In the genomic region with DNA sequence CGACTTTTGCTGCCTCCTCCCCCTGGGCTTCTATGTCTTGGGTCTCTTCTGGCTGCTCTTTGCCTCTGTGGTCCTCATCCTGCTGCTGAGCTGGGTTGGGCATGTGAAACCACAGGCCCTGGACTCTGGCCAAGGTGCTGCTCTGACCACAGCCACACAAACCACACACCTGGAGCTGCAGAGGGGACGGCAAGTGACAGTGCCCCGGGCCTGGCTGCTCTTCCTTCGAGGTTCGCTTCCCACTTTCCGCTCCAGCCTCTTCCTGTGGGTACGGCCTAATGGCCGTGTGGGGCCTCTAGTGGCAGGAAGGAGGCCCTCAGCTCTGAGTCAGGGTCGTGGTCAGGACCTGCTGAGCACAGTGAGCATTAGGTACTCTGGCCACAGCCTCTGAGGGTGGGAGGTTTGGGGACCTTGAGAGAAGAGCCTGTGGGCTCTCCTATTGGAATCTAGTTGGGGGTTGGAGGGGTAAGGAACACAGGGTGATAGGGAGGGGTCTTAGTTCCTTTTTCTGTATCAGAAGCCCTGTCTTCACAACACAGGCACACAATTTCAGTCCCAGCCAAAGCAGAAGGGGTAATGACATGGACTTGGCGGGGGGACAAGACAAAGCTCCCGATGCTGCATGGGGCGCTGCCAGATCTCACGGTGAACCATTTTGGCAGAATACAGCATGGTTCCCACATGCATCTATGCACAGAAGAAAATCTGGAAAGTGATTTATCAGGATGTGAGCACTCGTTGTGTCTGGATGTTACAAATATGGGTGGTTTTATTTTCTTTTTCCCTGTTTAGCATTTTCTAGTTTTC, we compare ENCODE assay signal across 8 cellular contexts. TPM values are rescaled to one million over a fixed set of nuclear protein-coding genes. Genes with fewer than 3 reads are reported as not detected.
DNase-seq lines count a peak whose midpoint lies in the region; ATAC-seq, FAIRE-seq and TF ChIP-seq lines count a peak whose summit lies in the region.

No MANE protein-coding gene starts in this region.

- no peaks in the 10 kb centered on the region for H3K27me3 Mint-ChIP-seq in activated CD4-positive, alpha-beta T cell treated with anti-CD3 and anti-CD28 coated beads, Interleukin-2, amount 10 ng/mL, durations not matched to agents 7 days and 5 days
- H3K27me3 Mint-ChIP-seq in activated CD4-positive, alpha-beta T cell treated with anti-CD3 and anti-CD28 coated beads, Interleukin-2, amount 10 ng/mL, durations not matched to agents 24 days and 14 days: no peaks in the 10 kb centered on the region

- H3K4me3 ChIP-seq in astrocyte of the cerebellum (ENCODE audit: low read depth, low read length) (no peak overlapping the region), HepG2 (replicated peaks in 1 of 3; ENCODE audit: insufficient read depth in 1 of 3, low read depth in 2 of 3, low read length in 3 of 3) (peak overlapping the region in 2 of 3 experiments; percentile 31 to 46; a peak in 2 of 6 replicates)

- peak; percentile 56 for FAIRE-seq in HepG2 (lab: Jason Lieb, UNC)

- no peaks in the 10 kb centered on the region for H3K27me3 ChIP-seq in HepG2 (ENCODE audit: control insufficient read depth in 1 of 2, insufficient read depth in 2 of 2, low read length in 2 of 2)

- no peak for TF ChIP-seq EP300 in HepG2 (IDR thresholded peaks at IDR 0.05; ENCODE audit: low read depth in 2 of 2, low read length in 2 of 2)
- TF ChIP-seq EP300 in HepG2 (CRISPR knock-in tag; IDR thresholded peaks at IDR 0.05; ENCODE audit: borderline replicate concordance): no peak

- H3K9ac ChIP-seq in HepG2 (ENCODE audit: insufficient read depth, low read depth, low read length): peak overlapping the region; percentile 17; the same call in 1 of the 2 replicates

- no peaks in the 10 kb centered on the region for H3K9me3 ChIP-seq in HepG2 (ENCODE audit: low read length)

- intact Hi-C loops in activated CD4-positive, alpha-beta T cell treated with anti-CD3 and anti-CD28 coated beads, Interleukin-2, amount 10 ng/mL, durations not matched to agents 24 days and 14 days (cut with micrococcal nuclease): no loop called here
- intact Hi-C loops in HepG2 (cut with micrococcal nuclease; ENCODE audit: unreplicated experiment): loop anchor here (1.0 kb wide), 1 partner anchor 25 kb away; no protein-coding TSS in a partner anchor

- peaks cover 44% of the 10 kb centered on the region for H3K36me3 Mint-ChIP-seq in activated CD4-positive, alpha-beta T cell treated with anti-CD3 and anti-CD28 coated beads, Interleukin-2, amount 10 ng/mL, durations not matched to agents 7 days and 5 days (ENCODE audit: low read depth)
- H3K36me3 Mint-ChIP-seq in activated CD4-positive, alpha-beta T cell treated with anti-CD3 and anti-CD28 coated beads, Interleukin-2, amount 10 ng/mL, durations not matched to agents 24 days and 14 days (ENCODE audit: low read depth): peaks cover 48% of the 10 kb centered on the region

- no peak overlapping the region for H2AFZ ChIP-seq in HepG2 (ENCODE audit: low read length)

- 66% methylated on average over 7 of the region's 14 CpGs for WGBS in HepG2 (ENCODE audit: low lambda C conversion rate)

- peaks cover 22% of the 10 kb centered on the region for H3K4me1 ChIP-seq in HepG2 (ENCODE audit: insufficient read depth, low read length)

- CTCF ChIA-PET in activated CD4-positive, alpha-beta T cell treated with anti-CD3 and anti-CD28 coated beads, Interleukin-2, amount 10 ng/mL, durations not matched to agents 7 days and 5 days (lab: Charles Lee): interaction anchor here (0.6 to 1.6 kb wide), 4 partner anchors 25 to 72 kb away, joined by 3 to 4 read pairs (median 3); a partner anchor contains a TSS
- CTCF ChIA-PET in HepG2 (lab: Yijun Ruan, JAX; ENCODE audit: low intra/inter-chr PET ratio, low total read pairs): interaction anchor here (2.0 kb wide), 1 partner anchor 25 kb away, joined by 10 read pairs; no protein-coding TSS in a partner anchor

- H3K4me3 Mint-ChIP-seq in activated CD4-positive, alpha-beta T cell treated with anti-CD3 and anti-CD28 coated beads, Interleukin-2, amount 10 ng/mL, durations not matched to agents 7 days and 5 days: no peak overlapping the region
- no peak overlapping the region for H3K4me3 Mint-ChIP-seq in activated CD4-positive, alpha-beta T cell treated with anti-CD3 and anti-CD28 coated beads, Interleukin-2, amount 10 ng/mL, durations not matched to agents 24 days and 14 days

- TF ChIP-seq RAD21 in HepG2 (CRISPR knock-in tag; IDR thresholded peaks at IDR 0.05): peak; percentile 62; the same call in 1 of the 2 replicates

- peak overlapping the region; percentile 69 for H3K4me2 ChIP-seq in HepG2 (ENCODE audit: low read depth, low read length)

- peaks cover 0 to 13% of the 10 kb centered on the region in 2 experiments; a peak in 3 of 5 replicates for H3K36me3 ChIP-seq in HepG2 (replicated peaks in 1 of 2; ENCODE audit: control insufficient read depth in 1 of 2, insufficient read depth in 2 of 2, low read length in 2 of 2)

- peak in 1 of 2 experiments; percentile 64; a peak in 2 of 4 replicates for TF ChIP-seq POLR2A in HepG2 (IDR thresholded peaks at IDR 0.05; ENCODE audit: insufficient read depth in 1 of 2, low read depth in 2 of 2, low read length in 2 of 2)

- peaks cover 15% of the 10 kb centered on the region for H3K79me2 ChIP-seq in HepG2 (ENCODE audit: insufficient read depth, low read length)

- peak overlapping the region; percentile 41 for H3K27ac Mint-ChIP-seq in activated CD4-positive, alpha-beta T cell treated with anti-CD3 and anti-CD28 coated beads, Interleukin-2, amount 10 ng/mL, durations not matched to agents 7 days and 5 days
- H3K27ac Mint-ChIP-seq in activated CD4-positive, alpha-beta T cell treated with anti-CD3 and anti-CD28 coated beads, Interleukin-2, amount 10 ng/mL, durations not matched to agents 24 days and 14 days: no peak overlapping the region

- H3K9me3 Mint-ChIP-seq in activated CD4-positive, alpha-beta T cell treated with anti-CD3 and anti-CD28 coated beads, Interleukin-2, amount 10 ng/mL, durations not matched to agents 7 days and 5 days: no peaks in the 10 kb centered on the region
- no peaks in the 10 kb centered on the region for H3K9me3 Mint-ChIP-seq in activated CD4-positive, alpha-beta T cell treated with anti-CD3 and anti-CD28 coated beads, Interleukin-2, amount 10 ng/mL, durations not matched to agents 24 days and 14 days

- in situ Hi-C loops in astrocyte of the cerebellum (cut with HindIII; ENCODE audit: low sequenced_read_pairs): no loop called here
- in situ Hi-C loops in HepG2 (cut with HindIII; ENCODE audit: extremely low pct_ligation_motif_present, low pct_unique_long_range_greater_than_20kb): no loop called here

- H3K27ac ChIP-seq in HepG2 (ENCODE audit: extremely low read length, insufficient read depth, low read length): no peak overlapping the region

- ATAC-seq in HepG2: peak; percentile 91
- no peak for ATAC-seq in HG03520 (IDR thresholded peaks at IDR 0.05; ENCODE audit: unreplicated experiment)

- POLR2A ChIA-PET in activated CD4-positive, alpha-beta T cell treated with anti-CD3 and anti-CD28 coated beads, Interleukin-2, amount 10 ng/mL, durations not matched to agents 7 days and 5 days (lab: Charles Lee): interaction anchor here (0.6 kb wide), 1 partner anchor 434 kb away, joined by 3 read pairs; no protein-coding TSS in a partner anchor
- POLR2A ChIA-PET in HepG2 (lab: Yijun Ruan, JAX): interaction anchor here (0.8 to 1.5 kb wide), 5 partner anchors 14 to 33 kb away, joined by 3 to 11 read pairs (median 4); a partner anchor contains a TSS

- H4K20me1 ChIP-seq in HepG2 (ENCODE audit: insufficient read depth, low read length): no peaks in the 10 kb centered on the region

- no TSS peak for BruUV-seq in HepG2 (replicated peaks; lab: Mats Ljungman, UMichigan)

- no peak for DNase-seq in activated CD4-positive, alpha-beta T cell treated with anti-CD3 and anti-CD28 coated beads, Interleukin-2, amount 10 ng/mL, durations not matched to agents 7 days and 5 days
- DNase-seq in activated CD4-positive, alpha-beta T cell treated with anti-CD3 and anti-CD28 coated beads, Interleukin-2, amount 10 ng/mL, durations not matched to agents 24 days and 14 days: no peak
- DNase-seq in MV-4-11 (lab: John Stamatoyannopoulos, UW): peak; percentile 70
- no peak for DNase-seq in astrocyte of the cerebellum (ENCODE audit: low read depth)
- DNase-seq in HepG2 (ENCODE audit: low spot score): peak; percentile 46
- DNase-seq in 8988T: no peak
- no peak for DNase-seq in anterior cingulate cortex (lab: John Stamatoyannopoulos, UW)

- H3K4me1 Mint-ChIP-seq in activated CD4-positive, alpha-beta T cell treated with anti-CD3 and anti-CD28 coated beads, Interleukin-2, amount 10 ng/mL, durations not matched to agents 7 days and 5 days: peaks cover 48% of the 10 kb centered on the region
- H3K4me1 Mint-ChIP-seq in activated CD4-positive, alpha-beta T cell treated with anti-CD3 and anti-CD28 coated beads, Interleukin-2, amount 10 ng/mL, durations not matched to agents 24 days and 14 days: peaks cover 31% of the 10 kb centered on the region

- TF ChIP-seq CTCF in astrocyte of the cerebellum (IDR thresholded peaks at IDR 0.05; ENCODE audit: low read depth, low read length, missing control alignments) (peak; percentile 63), HepG2 (CRISPR knock-in tag; IDR thresholded peaks at IDR 0.05) (peak; percentile 79)

RNA-seq across cellular contexts. Expression of a gene that starts 2.3 kb away (rescaled TPM):
- not detected for total RNA-seq in activated CD4-positive, alpha-beta T cell treated with anti-CD3 and anti-CD28 coated beads, Interleukin-2, amount 10 ng/mL, durations not matched to agents 7 days and 5 days
- total RNA-seq in activated CD4-positive, alpha-beta T cell treated with anti-CD3 and anti-CD28 coated beads, Interleukin-2, amount 10 ng/mL, durations not matched to agents 24 days and 14 days: not detected in 2 replicates
- not detected in 2 replicates for total RNA-seq in HepG2 (2016; rRNA removed; fragmentation: Illumina TruSeq; extraction: Trizol)
- not detected in 2 replicates for total RNA-seq in HepG2 (2016; cell fraction: cytosol; rRNA removed; fragmentation: Illumina TruSeq; extraction: Trizol; ENCODE audit: low read depth)
- total RNA-seq in HepG2 (2016; cell fraction: insoluble cytoplasmic fraction; rRNA removed; fragmentation: Illumina TruSeq; extraction: Trizol): not detected in 2 replicates
- not detected in 2 replicates for total RNA-seq in HepG2 (2016; cell fraction: membrane; rRNA removed; fragmentation: Illumina TruSeq; extraction: Trizol)
- not detected in 2 replicates for total RNA-seq in HepG2 (2016; cell fraction: nucleus; rRNA removed; fragmentation: Illumina TruSeq; extraction: Trizol)
- not detected in 2 replicates for polyA plus RNA-seq in HepG2 (2011; rRNA removed)
- not detected in 2 replicates for polyA plus RNA-seq in HepG2 (2011; cell fraction: cytosol; rRNA removed)
- polyA plus RNA-seq in HepG2 (2011; cell fraction: nucleus; rRNA removed): not detected in 2 replicates
- polyA plus RNA-seq in HepG2 (2012): 0.35 and 0.58 TPM in 2 replicates
- not detected in 2 replicates for polyA plus RNA-seq in HepG2 (2016; cell fraction: cytosol; fragmentation: Illumina TruSeq; extraction: Trizol; ENCODE audit: low read depth)
- polyA plus RNA-seq in HepG2 (2016; cell fraction: insoluble cytoplasmic fraction; fragmentation: Illumina TruSeq; extraction: Trizol; ENCODE audit: low read depth): not detected in 2 replicates
- polyA plus RNA-seq in HepG2 (2016; cell fraction: membrane; fragmentation: Illumina TruSeq; extraction: Trizol; ENCODE audit: low read depth): not detected in 2 replicates
- polyA plus RNA-seq in HepG2 (2016; cell fraction: nucleus; fragmentation: Illumina TruSeq; extraction: Trizol; ENCODE audit: insufficient read depth, low read depth): not detected in 2 replicates
- not detected in 2 replicates for polyA minus RNA-seq in HepG2 (2011; rRNA and poly(A)+ RNA removed; ENCODE audit: low replicate concordance)
- polyA minus RNA-seq in HepG2 (2011; cell fraction: cytosol; rRNA and poly(A)+ RNA removed): not detected in 2 replicates
- polyA minus RNA-seq in HepG2 (2011; cell fraction: nucleus; rRNA and poly(A)+ RNA removed): not detected in 2 replicates

RNA-seq across cellular contexts. Expression of a gene that starts 5.5 kb away (rescaled TPM):
- 10 to 100 TPM; 73.0 to 75.3 TPM for total RNA-seq in activated CD4-positive, alpha-beta T cell treated with anti-CD3 and anti-CD28 coated beads, Interleukin-2, amount 10 ng/mL, durations not matched to agents 7 days and 5 days
- total RNA-seq in activated CD4-positive, alpha-beta T cell treated with anti-CD3 and anti-CD28 coated beads, Interleukin-2, amount 10 ng/mL, durations not matched to agents 24 days and 14 days: 104 and 106 TPM in 2 replicates
- total RNA-seq in HepG2 (2016; rRNA removed; fragmentation: Illumina TruSeq; extraction: Trizol): 47.2 and 47.9 TPM in 2 replicates
- total RNA-seq in HepG2 (2016; cell fraction: cytosol; rRNA removed; fragmentation: Illumina TruSeq; extraction: Trizol; ENCODE audit: low read depth): 22.1 and 25.5 TPM in 2 replicates
- total RNA-seq in HepG2 (2016; cell fraction: insoluble cytoplasmic fraction; rRNA removed; fragmentation: Illumina TruSeq; extraction: Trizol): 40.6 and 48.7 TPM in 2 replicates
- total RNA-seq in HepG2 (2016; cell fraction: membrane; rRNA removed; fragmentation: Illumina TruSeq; extraction: Trizol): 28.0 and 32.2 TPM in 2 replicates
- total RNA-seq in HepG2 (2016; cell fraction: nucleus; rRNA removed; fragmentation: Illumina TruSeq; extraction: Trizol): 21.3 and 23.1 TPM in 2 replicates
- polyA plus RNA-seq in HepG2 (2011; rRNA removed): 35.0 and 35.4 TPM in 2 replicates
- polyA plus RNA-seq in HepG2 (2011; cell fraction: cytosol; rRNA removed): 31.3 and 45.3 TPM in 2 replicates
- polyA plus RNA-seq in HepG2 (2011; cell fraction: nucleus; rRNA removed): 41.0 and 42.8 TPM in 2 replicates
- polyA plus RNA-seq in HepG2 (2012): 19.7 and 27.6 TPM in 2 replicates
- 21.7 and 29.8 TPM in 2 replicates for polyA plus RNA-seq in HepG2 (2016; cell fraction: cytosol; fragmentation: Illumina TruSeq; extraction: Trizol; ENCODE audit: low read depth)
- 44.9 and 50.2 TPM in 2 replicates for polyA plus RNA-seq in HepG2 (2016; cell fraction: insoluble cytoplasmic fraction; fragmentation: Illumina TruSeq; extraction: Trizol; ENCODE audit: low read depth)
- polyA plus RNA-seq in HepG2 (2016; cell fraction: membrane; fragmentation: Illumina TruSeq; extraction: Trizol; ENCODE audit: low read depth): 22.8 and 26.7 TPM in 2 replicates
- 36.1 and 36.6 TPM in 2 replicates for polyA plus RNA-seq in HepG2 (2016; cell fraction: nucleus; fragmentation: Illumina TruSeq; extraction: Trizol; ENCODE audit: insufficient read depth, low read depth)
- 77.5 and 91.1 TPM in 2 replicates for polyA minus RNA-seq in HepG2 (2011; rRNA and poly(A)+ RNA removed; ENCODE audit: low replicate concordance)
- polyA minus RNA-seq in HepG2 (2011; cell fraction: cytosol; rRNA and poly(A)+ RNA removed): 17.0 and 18.5 TPM in 2 replicates
- 20.0 and 27.3 TPM in 2 replicates for polyA minus RNA-seq in HepG2 (2011; cell fraction: nucleus; rRNA and poly(A)+ RNA removed)

RNA-seq across cellular contexts. Expression of a gene that starts 5.7 kb away (rescaled TPM):
- total RNA-seq in activated CD4-positive, alpha-beta T cell treated with anti-CD3 and anti-CD28 coated beads, Interleukin-2, amount 10 ng/mL, durations not matched to agents 7 days and 5 days: 100 to 1,000 TPM; 254 to 273 TPM
- 119 and 125 TPM in 2 replicates for total RNA-seq in activated CD4-positive, alpha-beta T cell treated with anti-CD3 and anti-CD28 coated beads, Interleukin-2, amount 10 ng/mL, durations not matched to agents 24 days and 14 days
- 35.7 and 44.1 TPM in 2 replicates for total RNA-seq in HepG2 (2016; rRNA removed; fragmentation: Illumina TruSeq; extraction: Trizol)
- 16.6 and 21.0 TPM in 2 replicates for total RNA-seq in HepG2 (2016; cell fraction: cytosol; rRNA removed; fragmentation: Illumina TruSeq; extraction: Trizol; ENCODE audit: low read depth)
- 35.1 and 40.1 TPM in 2 replicates for total RNA-seq in HepG2 (2016; cell fraction: insoluble cytoplasmic fraction; rRNA removed; fragmentation: Illumina TruSeq; extraction: Trizol)
- total RNA-seq in HepG2 (2016; cell fraction: membrane; rRNA removed; fragmentation: Illumina TruSeq; extraction: Trizol): 55.7 and 57.0 TPM in 2 replicates
- total RNA-seq in HepG2 (2016; cell fraction: nucleus; rRNA removed; fragmentation: Illumina TruSeq; extraction: Trizol): 35.7 and 36.1 TPM in 2 replicates
- 45.4 and 49.9 TPM in 2 replicates for polyA plus RNA-seq in HepG2 (2011; rRNA removed)
- polyA plus RNA-seq in HepG2 (2011; cell fraction: cytosol; rRNA removed): 56.8 and 59.9 TPM in 2 replicates
- 75.7 and 85.0 TPM in 2 replicates for polyA plus RNA-seq in HepG2 (2011; cell fraction: nucleus; rRNA removed)
- 54.2 and 62.3 TPM in 2 replicates for polyA plus RNA-seq in HepG2 (2012)
- polyA plus RNA-seq in HepG2 (2016; cell fraction: cytosol; fragmentation: Illumina TruSeq; extraction: Trizol; ENCODE audit: low read depth): 28.1 and 30.9 TPM in 2 replicates
- 58.7 and 75.7 TPM in 2 replicates for polyA plus RNA-seq in HepG2 (2016; cell fraction: insoluble cytoplasmic fraction; fragmentation: Illumina TruSeq; extraction: Trizol; ENCODE audit: low read depth)
- 80.2 and 86.8 TPM in 2 replicates for polyA plus RNA-seq in HepG2 (2016; cell fraction: membrane; fragmentation: Illumina TruSeq; extraction: Trizol; ENCODE audit: low read depth)
- 94.6 and 94.8 TPM in 2 replicates for polyA plus RNA-seq in HepG2 (2016; cell fraction: nucleus; fragmentation: Illumina TruSeq; extraction: Trizol; ENCODE audit: insufficient read depth, low read depth)
- polyA minus RNA-seq in HepG2 (2011; rRNA and poly(A)+ RNA removed; ENCODE audit: low replicate concordance): 83.4 and 279 TPM in 2 replicates
- 40.3 and 46.3 TPM in 2 replicates for polyA minus RNA-seq in HepG2 (2011; cell fraction: cytosol; rRNA and poly(A)+ RNA removed)
- 27.2 and 33.9 TPM in 2 replicates for polyA minus RNA-seq in HepG2 (2011; cell fraction: nucleus; rRNA and poly(A)+ RNA removed)

RNA-seq across cellular contexts. Expression of a gene that starts 14.0 kb away (rescaled TPM):
- total RNA-seq in activated CD4-positive, alpha-beta T cell treated with anti-CD3 and anti-CD28 coated beads, Interleukin-2, amount 10 ng/mL, durations not matched to agents 7 days and 5 days: 1,000 to 10,000 TPM; 2,428 to 2,438 TPM
- 1,471 and 1,473 TPM in 2 replicates for total RNA-seq in activated CD4-positive, alpha-beta T cell treated with anti-CD3 and anti-CD28 coated beads, Interleukin-2, amount 10 ng/mL, durations not matched to agents 24 days and 14 days
- total RNA-seq in HepG2 (2016; rRNA removed; fragmentation: Illumina TruSeq; extraction: Trizol): 494 and 520 TPM in 2 replicates
- 274 and 364 TPM in 2 replicates for total RNA-seq in HepG2 (2016; cell fraction: cytosol; rRNA removed; fragmentation: Illumina TruSeq; extraction: Trizol; ENCODE audit: low read depth)
- total RNA-seq in HepG2 (2016; cell fraction: insoluble cytoplasmic fraction; rRNA removed; fragmentation: Illumina TruSeq; extraction: Trizol): 482 and 502 TPM in 2 replicates
- 274 and 390 TPM in 2 replicates for total RNA-seq in HepG2 (2016; cell fraction: membrane; rRNA removed; fragmentation: Illumina TruSeq; extraction: Trizol)
- 166 and 182 TPM in 2 replicates for total RNA-seq in HepG2 (2016; cell fraction: nucleus; rRNA removed; fragmentation: Illumina TruSeq; extraction: Trizol)
- polyA plus RNA-seq in HepG2 (2011; rRNA removed): 589 and 613 TPM in 2 replicates
- 590 and 702 TPM in 2 replicates for polyA plus RNA-seq in HepG2 (2011; cell fraction: cytosol; rRNA removed)
- polyA plus RNA-seq in HepG2 (2011; cell fraction: nucleus; rRNA removed): 303 and 324 TPM in 2 replicates
- 507 and 533 TPM in 2 replicates for polyA plus RNA-seq in HepG2 (2012)
- 515 and 664 TPM in 2 replicates for polyA plus RNA-seq in HepG2 (2016; cell fraction: cytosol; fragmentation: Illumina TruSeq; extraction: Trizol; ENCODE audit: low read depth)
- 954 and 1,000 TPM in 2 replicates for polyA plus RNA-seq in HepG2 (2016; cell fraction: insoluble cytoplasmic fraction; fragmentation: Illumina TruSeq; extraction: Trizol; ENCODE audit: low read depth)
- 494 and 571 TPM in 2 replicates for polyA plus RNA-seq in HepG2 (2016; cell fraction: membrane; fragmentation: Illumina TruSeq; extraction: Trizol; ENCODE audit: low read depth)
- polyA plus RNA-seq in HepG2 (2016; cell fraction: nucleus; fragmentation: Illumina TruSeq; extraction: Trizol; ENCODE audit: insufficient read depth, low read depth): 485 and 521 TPM in 2 replicates
- 456 and 623 TPM in 2 replicates for polyA minus RNA-seq in HepG2 (2011; rRNA and poly(A)+ RNA removed; ENCODE audit: low replicate concordance)
- 408 and 605 TPM in 2 replicates for polyA minus RNA-seq in HepG2 (2011; cell fraction: cytosol; rRNA and poly(A)+ RNA removed)
- polyA minus RNA-seq in HepG2 (2011; cell fraction: nucleus; rRNA and poly(A)+ RNA removed): 126 and 127 TPM in 2 replicates

RNA-seq across cellular contexts. Expression of a gene that starts 16.5 kb away (rescaled TPM):
- total RNA-seq in activated CD4-positive, alpha-beta T cell treated with anti-CD3 and anti-CD28 coated beads, Interleukin-2, amount 10 ng/mL, durations not matched to agents 7 days and 5 days: 10 to 100 TPM; 44.9 to 54.8 TPM
- total RNA-seq in activated CD4-positive, alpha-beta T cell treated with anti-CD3 and anti-CD28 coated beads, Interleukin-2, amount 10 ng/mL, durations not matched to agents 24 days and 14 days: 45.3 and 51.0 TPM in 2 replicates
- 59.8 and 68.2 TPM in 2 replicates for total RNA-seq in HepG2 (2016; rRNA removed; fragmentation: Illumina TruSeq; extraction: Trizol)
- total RNA-seq in HepG2 (2016; cell fraction: cytosol; rRNA removed; fragmentation: Illumina TruSeq; extraction: Trizol; ENCODE audit: low read depth): 28.3 and 29.6 TPM in 2 replicates
- total RNA-seq in HepG2 (2016; cell fraction: insoluble cytoplasmic fraction; rRNA removed; fragmentation: Illumina TruSeq; extraction: Trizol): 63.3 and 64.1 TPM in 2 replicates
- 24.9 and 26.4 TPM in 2 replicates for total RNA-seq in HepG2 (2016; cell fraction: membrane; rRNA removed; fragmentation: Illumina TruSeq; extraction: Trizol)
- 60.8 and 62.5 TPM in 2 replicates for total RNA-seq in HepG2 (2016; cell fraction: nucleus; rRNA removed; fragmentation: Illumina TruSeq; extraction: Trizol)
- polyA plus RNA-seq in HepG2 (2011; rRNA removed): 51.9 and 69.8 TPM in 2 replicates
- polyA plus RNA-seq in HepG2 (2011; cell fraction: cytosol; rRNA removed): 25.2 and 41.5 TPM in 2 replicates
- 315 and 418 TPM in 2 replicates for polyA plus RNA-seq in HepG2 (2011; cell fraction: nucleus; rRNA removed)
- 30.6 and 32.9 TPM in 2 replicates for polyA plus RNA-seq in HepG2 (2012)
- 29.4 and 30.6 TPM in 2 replicates for polyA plus RNA-seq in HepG2 (2016; cell fraction: cytosol; fragmentation: Illumina TruSeq; extraction: Trizol; ENCODE audit: low read depth)
- polyA plus RNA-seq in HepG2 (2016; cell fraction: insoluble cytoplasmic fraction; fragmentation: Illumina TruSeq; extraction: Trizol; ENCODE audit: low read depth): 80.8 and 89.8 TPM in 2 replicates
- polyA plus RNA-seq in HepG2 (2016; cell fraction: membrane; fragmentation: Illumina TruSeq; extraction: Trizol; ENCODE audit: low read depth): 21.3 and 21.5 TPM in 2 replicates
- 236 and 244 TPM in 2 replicates for polyA plus RNA-seq in HepG2 (2016; cell fraction: nucleus; fragmentation: Illumina TruSeq; extraction: Trizol; ENCODE audit: insufficient read depth, low read depth)
- 27.3 and 88.8 TPM in 2 replicates for polyA minus RNA-seq in HepG2 (2011; rRNA and poly(A)+ RNA removed; ENCODE audit: low replicate concordance)
- polyA minus RNA-seq in HepG2 (2011; cell fraction: cytosol; rRNA and poly(A)+ RNA removed): 6.0 and 7.5 TPM in 2 replicates
- 27.0 and 31.7 TPM in 2 replicates for polyA minus RNA-seq in HepG2 (2011; cell fraction: nucleus; rRNA and poly(A)+ RNA removed)

Comparison
In these comparisons a context has a peak if more than half of its experiments do, and no peak if none do; other contexts are left out.
1. DNase-seq: peak in MV-4-11 (single experiment) and HepG2 (single experiment); none in activated CD4-positive, alpha-beta T cell treated with anti-CD3 and anti-CD28 coated beads, Interleukin-2, amount 10 ng/mL, durations not matched to agents 7 days and 5 days (single experiment), activated CD4-positive, alpha-beta T cell treated with anti-CD3 and anti-CD28 coated beads, Interleukin-2, amount 10 ng/mL, durations not matched to agents 24 days and 14 days (single experiment), astrocyte of the cerebellum (single experiment), 8988T (single experiment) and anterior cingulate cortex (0 of 58).